1 cellular context compared by ENCODE assay signal in genomic region chr1:203028067-203028783, GRCh38.
A peak's percentile ranks its signal among the peaks of the same experiment; 100 is the strongest.
TF ChIP-seq lines count a peak whose summit lies in the region.

No MANE protein-coding gene starts in this region.

TF ChIP-seq in HEK293, 187 proteins besides CTCF, POLR2A, EP300 and RAD21 (continued from another document):
- no peak for TF ChIP-seq ZSCAN5A (tag by site-specific recombination; IDR thresholded peaks at IDR 0.05)
- TF ChIP-seq ZFP41 (tag by site-specific recombination; IDR thresholded peaks at IDR 0.05; ENCODE audit: borderline replicate concordance): no peak
- TF ChIP-seq ZNF654 (tag by site-specific recombination; IDR thresholded peaks at IDR 0.05; ENCODE audit: low read depth): no peak
- TF ChIP-seq KLF16 (tag by site-specific recombination; IDR thresholded peaks at IDR 0.05): no peak
- TF ChIP-seq ZSCAN4 (tag by site-specific recombination; IDR thresholded peaks at IDR 0.05): peak; percentile 71
- TF ChIP-seq ZNF600 (tag by site-specific recombination; IDR thresholded peaks at IDR 0.05): peak; percentile 61
TF ChIP-seq in HEK293: peak in this region for 6.
